2 cellular contexts compared by ENCODE assay signal in the genomic region with DNA sequence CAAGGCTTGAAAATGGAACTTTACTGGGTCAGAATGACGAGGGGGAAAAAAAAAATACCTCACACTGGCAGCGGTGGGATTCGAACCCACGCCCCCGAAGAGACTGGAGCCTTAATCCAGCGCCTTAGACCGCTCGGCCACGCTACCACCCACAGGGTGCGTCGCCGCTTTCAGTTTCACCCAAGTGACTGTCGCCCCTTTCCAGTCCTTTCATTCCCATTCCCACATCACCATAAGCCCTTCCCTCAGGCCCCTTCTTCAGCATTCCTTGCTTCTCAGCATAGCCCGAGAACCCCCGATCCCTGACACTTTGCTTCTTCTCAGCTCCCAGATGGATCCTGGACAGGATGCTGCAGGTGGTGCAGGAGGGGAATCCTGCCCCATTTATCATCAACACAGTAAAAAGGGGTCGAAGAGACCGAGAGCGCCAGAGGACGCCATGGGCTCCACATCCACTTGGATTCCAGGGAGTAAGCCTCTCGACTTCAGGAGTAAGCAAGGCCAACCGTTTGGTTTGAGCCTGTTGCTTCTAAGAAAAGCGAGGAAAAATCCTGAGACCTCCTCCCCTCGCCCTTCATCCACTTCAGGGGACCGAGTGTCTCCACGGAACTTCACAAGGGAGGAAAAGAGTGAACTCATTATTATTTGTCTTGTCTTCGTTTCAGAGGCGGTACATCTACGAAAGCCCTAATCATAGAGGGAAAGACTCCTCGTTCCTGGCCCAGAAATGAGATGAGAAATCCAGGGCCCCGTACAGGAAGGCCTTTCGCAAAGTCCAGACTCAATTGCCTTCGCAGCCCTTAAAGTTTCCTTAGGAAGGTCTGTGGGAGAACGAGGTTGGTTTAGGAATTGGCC.
TF ChIP-seq lines count a peak whose summit lies in the region.

No MANE protein-coding gene starts in this region.

TF ChIP-seq in A549, 52 proteins besides CTCF, POLR2A, EP300 and RAD21 (continued from another document and continues in another):
- TF ChIP-seq, protein P1, sequence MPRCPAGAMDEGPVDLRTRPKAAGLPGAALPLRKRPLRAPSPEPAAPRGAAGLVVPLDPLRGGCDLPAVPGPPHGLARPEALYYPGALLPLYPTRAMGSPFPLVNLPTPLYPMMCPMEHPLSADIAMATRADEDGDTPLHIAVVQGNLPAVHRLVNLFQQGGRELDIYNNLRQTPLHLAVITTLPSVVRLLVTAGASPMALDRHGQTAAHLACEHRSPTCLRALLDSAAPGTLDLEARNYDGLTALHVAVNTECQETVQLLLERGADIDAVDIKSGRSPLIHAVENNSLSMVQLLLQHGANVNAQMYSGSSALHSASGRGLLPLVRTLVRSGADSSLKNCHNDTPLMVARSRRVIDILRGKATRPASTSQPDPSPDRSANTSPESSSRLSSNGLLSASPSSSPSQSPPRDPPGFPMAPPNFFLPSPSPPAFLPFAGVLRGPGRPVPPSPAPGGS (IDR thresholded peaks at IDR 0.05) = no peak
- TF ChIP-seq RCOR1 (IDR thresholded peaks at IDR 0.05; ENCODE audit: low read depth, low read length) = no peak
- TF ChIP-seq SMC3 (IDR thresholded peaks at IDR 0.05) = no peak; the same call in 2 of the 3 replicates
- no peak for TF ChIP-seq NFE2L2 (conservative IDR thresholded peaks at IDR 0.05; ENCODE audit: low read length)
- TF ChIP-seq, protein P2, sequence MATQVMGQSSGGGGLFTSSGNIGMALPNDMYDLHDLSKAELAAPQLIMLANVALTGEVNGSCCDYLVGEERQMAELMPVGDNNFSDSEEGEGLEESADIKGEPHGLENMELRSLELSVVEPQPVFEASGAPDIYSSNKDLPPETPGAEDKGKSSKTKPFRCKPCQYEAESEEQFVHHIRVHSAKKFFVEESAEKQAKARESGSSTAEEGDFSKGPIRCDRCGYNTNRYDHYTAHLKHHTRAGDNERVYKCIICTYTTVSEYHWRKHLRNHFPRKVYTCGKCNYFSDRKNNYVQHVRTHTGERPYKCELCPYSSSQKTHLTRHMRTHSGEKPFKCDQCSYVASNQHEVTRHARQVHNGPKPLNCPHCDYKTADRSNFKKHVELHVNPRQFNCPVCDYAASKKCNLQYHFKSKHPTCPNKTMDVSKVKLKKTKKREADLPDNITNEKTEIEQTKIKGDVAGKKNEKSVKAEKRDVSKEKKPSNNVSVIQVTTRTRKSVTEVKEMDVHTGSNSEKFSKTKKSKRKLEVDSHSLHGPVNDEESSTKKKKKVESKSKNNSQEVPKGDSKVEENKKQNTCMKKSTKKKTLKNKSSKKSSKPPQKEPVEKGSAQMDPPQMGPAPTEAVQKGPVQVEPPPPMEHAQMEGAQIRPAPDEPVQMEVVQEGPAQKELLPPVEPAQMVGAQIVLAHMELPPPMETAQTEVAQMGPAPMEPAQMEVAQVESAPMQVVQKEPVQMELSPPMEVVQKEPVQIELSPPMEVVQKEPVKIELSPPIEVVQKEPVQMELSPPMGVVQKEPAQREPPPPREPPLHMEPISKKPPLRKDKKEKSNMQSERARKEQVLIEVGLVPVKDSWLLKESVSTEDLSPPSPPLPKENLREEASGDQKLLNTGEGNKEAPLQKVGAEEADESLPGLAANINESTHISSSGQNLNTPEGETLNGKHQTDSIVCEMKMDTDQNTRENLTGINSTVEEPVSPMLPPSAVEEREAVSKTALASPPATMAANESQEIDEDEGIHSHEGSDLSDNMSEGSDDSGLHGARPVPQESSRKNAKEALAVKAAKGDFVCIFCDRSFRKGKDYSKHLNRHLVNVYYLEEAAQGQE (IDR thresholded peaks at IDR 0.05) = no peak
- no peak for TF ChIP-seq RNF2 (IDR thresholded peaks at IDR 0.05; ENCODE audit: borderline replicate concordance, low read depth)
- TF ChIP-seq JUNB (IDR thresholded peaks at IDR 0.05) = no peak
- no peak for TF ChIP-seq PHF8 (IDR thresholded peaks at IDR 0.05; ENCODE audit: borderline replicate concordance, low read depth)
- TF ChIP-seq POLR2AphosphoS2 (conservative IDR thresholded peaks at IDR 0.05; ENCODE audit: low read length) = no peak
- no peak for TF ChIP-seq ZSCAN20 (CRISPR knock-in tag; IDR thresholded peaks at IDR 0.05)
- no peak for TF ChIP-seq HEYL (CRISPR knock-in tag; IDR thresholded peaks at IDR 0.05)
- TF ChIP-seq SREBF2 (IDR thresholded peaks at IDR 0.05) = peak; percentile 60
- TF ChIP-seq, protein P3, sequence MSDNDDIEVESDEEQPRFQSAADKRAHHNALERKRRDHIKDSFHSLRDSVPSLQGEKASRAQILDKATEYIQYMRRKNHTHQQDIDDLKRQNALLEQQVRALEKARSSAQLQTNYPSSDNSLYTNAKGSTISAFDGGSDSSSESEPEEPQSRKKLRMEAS (IDR thresholded peaks at IDR 0.05) = peak; percentile 30
- no peak for TF ChIP-seq CHD2 (IDR thresholded peaks at IDR 0.05; ENCODE audit: low read length, partially characterized antibody)
- TF ChIP-seq, protein P4, sequence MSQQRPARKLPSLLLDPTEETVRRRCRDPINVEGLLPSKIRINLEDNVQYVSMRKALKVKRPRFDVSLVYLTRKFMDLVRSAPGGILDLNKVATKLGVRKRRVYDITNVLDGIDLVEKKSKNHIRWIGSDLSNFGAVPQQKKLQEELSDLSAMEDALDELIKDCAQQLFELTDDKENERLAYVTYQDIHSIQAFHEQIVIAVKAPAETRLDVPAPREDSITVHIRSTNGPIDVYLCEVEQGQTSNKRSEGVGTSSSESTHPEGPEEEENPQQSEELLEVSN (IDR thresholded peaks at IDR 0.05; ENCODE audit: borderline replicate concordance, low read depth) = no peak
- no peak for TF ChIP-seq MAZ (IDR thresholded peaks at IDR 0.05; ENCODE audit: borderline replicate concordance, low read depth, low read length)
- TF ChIP-seq FOSB (CRISPR knock-in tag; IDR thresholded peaks at IDR 0.05) = no peak
- TF ChIP-seq NPAS2 (CRISPR knock-in tag; IDR thresholded peaks at IDR 0.05; ENCODE audit: borderline replicate concordance) = no peak
- no peak for TF ChIP-seq TP53 (CRISPR knock-in tag; IDR thresholded peaks at IDR 0.05)
- no peak for TF ChIP-seq HOXA7 (CRISPR knock-in tag; IDR thresholded peaks at IDR 0.05)
- 0 out of 4 replicates have a peak, but pooled peaks of 1 of the 2 experiments have one; percentile 33 for TF ChIP-seq CEBPB (IDR thresholded peaks at IDR 0.05)
- no peak for TF ChIP-seq FOSL2 (IDR thresholded peaks at IDR 0.05)
- no peak; the same call in 1 of the 2 replicates for TF ChIP-seq FOSL2 (CRISPR knock-in tag; IDR thresholded peaks at IDR 0.05)
- TF ChIP-seq, protein P5, sequence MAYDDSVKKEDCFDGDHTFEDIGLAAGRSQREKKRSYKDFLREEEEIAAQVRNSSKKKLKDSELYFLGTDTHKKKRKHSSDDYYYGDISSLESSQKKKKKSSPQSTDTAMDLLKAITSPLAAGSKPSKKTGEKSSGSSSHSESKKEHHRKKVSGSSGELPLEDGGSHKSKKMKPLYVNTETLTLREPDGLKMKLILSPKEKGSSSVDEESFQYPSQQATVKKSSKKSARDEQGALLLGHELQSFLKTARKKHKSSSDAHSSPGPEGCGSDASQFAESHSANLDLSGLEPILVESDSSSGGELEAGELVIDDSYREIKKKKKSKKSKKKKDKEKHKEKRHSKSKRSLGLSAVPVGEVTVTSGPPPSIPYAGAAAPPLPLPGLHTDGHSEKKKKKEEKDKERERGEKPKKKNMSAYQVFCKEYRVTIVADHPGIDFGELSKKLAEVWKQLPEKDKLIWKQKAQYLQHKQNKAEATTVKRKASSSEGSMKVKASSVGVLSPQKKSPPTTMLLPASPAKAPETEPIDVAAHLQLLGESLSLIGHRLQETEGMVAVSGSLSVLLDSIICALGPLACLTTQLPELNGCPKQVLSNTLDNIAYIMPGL (CRISPR knock-in tag; IDR thresholded peaks at IDR 0.05; ENCODE audit: borderline replicate concordance) = 0 out of 2 replicates have a peak, but pooled peaks have one; percentile 21

TF ChIP-seq in GM23338, 12 proteins besides CTCF, POLR2A, EP300 and RAD21 (continued from another document):
- no peak for TF ChIP-seq EZH2phosphoT487 (IDR thresholded peaks at IDR 0.05; ENCODE audit: unreplicated experiment)
- TF ChIP-seq CREB1 (CRISPR knock-in tag; IDR thresholded peaks at IDR 0.05; ENCODE audit: low read depth) = 0 out of 2 replicates have a peak, but pooled peaks have one; percentile 41
- TF ChIP-seq STAT1 (IDR thresholded peaks at IDR 0.05; ENCODE audit: unreplicated experiment) = no peak
- TF ChIP-seq ZNF331 (CRISPR knock-in tag; IDR thresholded peaks at IDR 0.05; ENCODE audit: low read depth) = no peak
